ENCODE assay signal across 12 cellular contexts in genomic region chr14:23181453-23181852, GRCh38. TPM values are rescaled to one million over a fixed set of nuclear protein-coding genes. Genes with fewer than 3 reads are reported as not detected.
DNase-seq lines count a peak whose midpoint lies in the region; ATAC-seq and TF ChIP-seq lines count a peak whose summit lies in the region.
"Had no signal": no experiment of that assay in that cellular context is flagged by ENCODE, and none has a peak within 500 bp of the region (broad histone marks: within the 10 kb centered on the region; RNA-seq: fewer than 3 reads in every experiment).

No MANE protein-coding gene starts in this region.

- no peak overlapping the region for H3K27ac ChIP-seq in iPS DF 6.9 (ENCODE audit: low read length)
- H3K27ac ChIP-seq in prostate gland = peak overlapping the region; percentile 84
- no peak overlapping the region for H3K27ac ChIP-seq in body of pancreas

- DNase-seq in G401 (ENCODE audit: low spot score) (peak; percentile 65), astrocyte of the cerebellum (ENCODE audit: low read depth) (no peak), iPS DF 6.9 (ENCODE audit: low read depth, low spot score) (no peak), prostate gland (ENCODE audit: low spot score) (peak; percentile 48), NCI-H1436 (lab: John Stamatoyannopoulos, UW) (no peak), body of pancreas (no peak)
- DNase-seq in stimulated activated CD8-positive, alpha-beta memory T cell treated with anti-CD3 and anti-CD28 coated beads, Interleukin-4, amount 100 ng/mL, for 48 hours = no peak
- DNase-seq: activated CD4-positive, alpha-beta memory T cell treated with anti-CD3 and anti-CD28 coated beads for 36 hours; activated naive CD4-positive, alpha-beta T cell; PC-3 had no signal

- intact Hi-C loops in prostate gland (cut with DNase I) (loop anchor here (5.0 kb wide), 1 partner anchor 39 kb away; no protein-coding TSS in a partner anchor), body of pancreas (cut with DNase I) (no loop called here)

- TF ChIP-seq POLR2A in prostate gland (IDR thresholded peaks at IDR 0.05) = no peak
- TF ChIP-seq POLR2A in body of pancreas (IDR thresholded peaks at IDR 0.05) = no peak

- H3K36me3 ChIP-seq in iPS DF 6.9 (ENCODE audit: control insufficient read depth, insufficient read depth, low read length) (no peaks in the 10 kb centered on the region), prostate gland (no peaks in the 10 kb centered on the region), body of pancreas (replicated peaks in 1 of 2; ENCODE audit: insufficient read depth in 1 of 2, low read depth in 2 of 2) (no peaks in the 10 kb centered on the region)

- in situ Hi-C loops in G401 (cut with HindIII; ENCODE audit: low sequenced_read_pairs) (no loop called here), astrocyte of the cerebellum (cut with HindIII; ENCODE audit: low sequenced_read_pairs) (no loop called here)

- TF ChIP-seq CTCF in astrocyte of the cerebellum (IDR thresholded peaks at IDR 0.05; ENCODE audit: low read depth, low read length, missing control alignments) = no peak
- no peak for TF ChIP-seq CTCF in prostate gland (IDR thresholded peaks at IDR 0.05)
- no peak for TF ChIP-seq CTCF in body of pancreas (IDR thresholded peaks at IDR 0.05)

- H3K4me1 ChIP-seq in iPS DF 6.9 (ENCODE audit: control insufficient read depth, insufficient read depth, low read length) = no peaks in the 10 kb centered on the region
- peaks cover 2% of the 10 kb centered on the region for H3K4me1 ChIP-seq in prostate gland (replicated peaks)
- H3K4me1 ChIP-seq in body of pancreas = peaks cover 8% of the 10 kb centered on the region

- H3K4me3 ChIP-seq in astrocyte of the cerebellum (ENCODE audit: low read depth, low read length) = peak overlapping the region; percentile 49
- peak overlapping the region; percentile 46; the same call in 1 of the 2 replicates for H3K4me3 ChIP-seq in iPS DF 6.9 (ENCODE audit: low read length)
- peak overlapping the region; percentile 37 to 51 for H3K4me3 ChIP-seq in prostate gland
- H3K4me3 ChIP-seq in body of pancreas = no peak overlapping the region

- no peaks in the 10 kb centered on the region for H3K9me3 ChIP-seq in iPS DF 6.9 (ENCODE audit: control insufficient read depth, insufficient read depth, low read length)
- no peaks in the 10 kb centered on the region for H3K9me3 ChIP-seq in prostate gland
- no peaks in the 10 kb centered on the region for H3K9me3 ChIP-seq in body of pancreas

- no peak for ATAC-seq in body of pancreas
- no peak for ATAC-seq in GM18873 (IDR thresholded peaks at IDR 0.05; ENCODE audit: low FRiP score, unreplicated experiment)
- ATAC-seq: PC-3 had no signal

- WGBS in iPS DF 6.9 (ENCODE audit: insufficient coverage, insufficient read length) = no CpG with 5 or more reads among the region's 3 CpGs
- 18% methylated on average over 3 of the region's 3 CpGs for WGBS in prostate gland
- 62 to 67% methylated on average over 3 of the region's 3 CpGs for WGBS in body of pancreas, 2 donors

- H3K27me3 ChIP-seq in iPS DF 6.9 (ENCODE audit: control insufficient read depth, insufficient read depth, low read length) (no peaks in the 10 kb centered on the region), prostate gland (replicated peaks; ENCODE audit: insufficient read depth) (no peaks in the 10 kb centered on the region), body of pancreas (no peaks in the 10 kb centered on the region)

RNA-seq across cellular contexts. Expression of gene SLC7A8, which starts 2.0 kb away (rescaled TPM):
- total RNA-seq in G401 (2014; rRNA removed; shearing (Covaris generic)) = 14.5 and 15.9 TPM in 2 replicates
- 100 to 1,000 TPM; 119 to 143 TPM for total RNA-seq in prostate gland
- total RNA-seq in body of pancreas = 10 to 100 TPM; 17.8 to 18.2 TPM

RNA-seq across cellular contexts. Expression of gene RNF212B, which starts 56.3 kb away (rescaled TPM):
- not detected in 2 replicates for total RNA-seq in G401 (2014; rRNA removed; shearing (Covaris generic))
- total RNA-seq in prostate gland = 10 to 100 TPM in 1 of 2 donors, not detected in 1; 21.1 TPM
- not detected for total RNA-seq in body of pancreas
- total RNA-seq: activated CD4-positive, alpha-beta memory T cell treated with anti-CD3 and anti-CD28 coated beads for 36 hours; PC-3; T-helper 2 cell treated with Interferon-gamma antibody and Interleukin-4, amounts not matched to agents 100 ng/mL and 5 ng/mL, for 36 hours had no signal

Comparison
In these comparisons a context has a peak if more than half of its experiments do, and no peak if none do; other contexts are left out.
1. DNase-seq: peak in G401 (single experiment) and prostate gland (single experiment); none in astrocyte of the cerebellum (single experiment), iPS DF 6.9 (single experiment), NCI-H1436 (single experiment), body of pancreas (0 of 4) and stimulated activated CD8-positive, alpha-beta memory T cell treated with anti-CD3 and anti-CD28 coated beads, Interleukin-4, amount 100 ng/mL, for 48 hours (single experiment).
2. H3K4me3 ChIP-seq: peak in astrocyte of the cerebellum (single experiment), iPS DF 6.9 (single experiment) and prostate gland (2 of 2); none in body of pancreas (0 of 2).
3. H3K27ac ChIP-seq: peak in prostate gland (2 of 2); none in iPS DF 6.9 (single experiment) and body of pancreas (0 of 4).